ENCODE assay signal across 30 cellular contexts in genomic region chr16:31009120-31009519, GRCh38. TPM values are rescaled to one million over a fixed set of nuclear protein-coding genes. Genes with fewer than 3 reads are reported as not detected.
A peak's percentile ranks its signal among the peaks of the same experiment; 100 is the strongest.
DNase-seq lines count a peak whose midpoint lies in the region; ATAC-seq and TF ChIP-seq lines count a peak whose summit lies in the region.
"Had no signal": no experiment of that assay in that cellular context is flagged by ENCODE, and none has a peak within 500 bp of the region (broad histone marks: within the 10 kb centered on the region; RNA-seq: fewer than 3 reads in every experiment).

No MANE protein-coding gene starts in this region.

- H3K9ac ChIP-seq in mammary epithelial cell (ENCODE audit: insufficient read depth, low read length) (no peak overlapping the region), iPS-20b (ENCODE audit: low read depth, low read length) (no peak overlapping the region)

- no peak overlapping the region for H3K4me3 Mint-ChIP-seq in MCF 10A (ENCODE audit: unreplicated experiment)

- H2AFZ ChIP-seq in mammary epithelial cell (ENCODE audit: low read depth, low read length): no peak overlapping the region

- CTCF ChIA-PET in MCF 10A (lab: Yijun Ruan, JAX): no interaction called here
- CTCF ChIA-PET in mammary epithelial cell (lab: Charles Lee; ENCODE audit: low non-redundant PET): no interaction called here

- peak overlapping the region; percentile 63 for H3K27ac Mint-ChIP-seq in MCF 10A (ENCODE audit: low read depth, unreplicated experiment)
- H3K27ac Mint-ChIP-seq: IgD-negative memory B cell, type B pancreatic cell had no signal

- dilution Hi-C loops in mammary epithelial cell (cut with HindIII; ENCODE audit: low sequenced_read_pairs): no loop called here

- no peaks in the 10 kb centered on the region for H3K4me1 Mint-ChIP-seq in MCF 10A (ENCODE audit: insufficient read depth, unreplicated experiment)

- H3K27ac ChIP-seq in mammary epithelial cell (ENCODE audit: insufficient read depth, low read depth, low read length): no peak overlapping the region
- no peak overlapping the region for H3K27ac ChIP-seq in iPS-20b (ENCODE audit: low read length)
- H3K27ac ChIP-seq: brain microvascular endothelial cell, left lung, neutrophil, prostate gland, VCaP had no signal

- no peak for DNase-seq in MCF 10A (ENCODE audit: unreplicated experiment)
- DNase-seq in mammary epithelial cell: no peak
- DNase-seq in C1 segment of cervical spinal cord (lab: John Stamatoyannopoulos, UW): no peak
- no peak for DNase-seq in lower leg skin (ENCODE audit: low spot score in 2 of 2)
- DNase-seq: activated CD8-positive, alpha-beta memory T cell treated with anti-CD3 and anti-CD28 coated beads, Interleukin-2, amount 50 U/mL, for 48 hours; BE2C; brain microvascular endothelial cell; Calu3; DND-41; effector CD4-positive, alpha-beta T cell; erythroblast; foreskin fibroblast; immature natural killer cell; left lung; NCI-H1105 treated with DMSO at 0.1 percent for 48 hours; NCI-H2029; NCI-H345; NCI-H748 treated with DMSO at 0.1 percent for 48 hours; RPMI8226; T-helper 2 cell had no signal

- H3K4me3 ChIP-seq in mammary epithelial cell (replicated peaks in 1 of 3; ENCODE audit: insufficient read depth in 1 of 3, low read depth in 2 of 3, low read length in 3 of 3): no peak overlapping the region
- peak overlapping the region; percentile 63 for H3K4me3 ChIP-seq in WI38 (ENCODE audit: low read depth, low read length)
- peak overlapping the region; percentile 65; the same call in 1 of the 2 replicates for H3K4me3 ChIP-seq in iPS-20b (ENCODE audit: low read length)
- no peak overlapping the region for H3K4me3 ChIP-seq in lower leg skin (ENCODE audit: low read depth, poor library complexity, severe bottlenecking)
- H3K4me3 ChIP-seq: left lung, prostate gland had no signal

- WGBS in mammary epithelial cell (ENCODE audit: low coverage, missing lambda C conversion rate): 83% methylated on average over 7 of the region's 7 CpGs
- WGBS in lower leg skin, 2 donors: 90% methylated on average over 7 of the region's 7 CpGs

- TF ChIP-seq POLR2A in lower leg skin (IDR thresholded peaks at IDR 0.05): no peak

- no peaks in the 10 kb centered on the region for H3K79me2 ChIP-seq in mammary epithelial cell (ENCODE audit: insufficient read depth, low read length)

- BruUV-seq in MCF 10A (replicated peaks; lab: Mats Ljungman, UMichigan) (no TSS peak), mammary epithelial cell (replicated peaks; lab: Mats Ljungman, UMichigan) (no TSS peak)

- peaks cover 42% of the 10 kb centered on the region for H3K27me3 Mint-ChIP-seq in MCF 10A (ENCODE audit: insufficient read depth, unreplicated experiment)

- POLR2A ChIA-PET in MCF 10A (lab: Yijun Ruan, JAX): no interaction called here

- TF ChIP-seq CTCF in MCF 10A (IDR thresholded peaks at IDR 0.05; ENCODE audit: unreplicated experiment) (no peak), mammary epithelial cell (conservative IDR thresholded peaks at IDR 0.05 in 1 of 2, IDR thresholded peaks at IDR 0.05 in 1 of 2; ENCODE audit: extremely low read depth in 1 of 2, insufficient read depth in 1 of 2, low read depth in 1 of 2, low read length in 2 of 2) (no peak), WI38 (IDR thresholded peaks at IDR 0.05; ENCODE audit: low read depth, low read length) (no peak), lower leg skin (IDR thresholded peaks at IDR 0.05) (no peak)

- no peaks in the 10 kb centered on the region for H3K36me3 ChIP-seq in mammary epithelial cell (ENCODE audit: insufficient read depth, low read length)
- H3K36me3 ChIP-seq in iPS-20b (ENCODE audit: insufficient read depth, low read depth, low read length): no peaks in the 10 kb centered on the region
- H3K36me3 ChIP-seq: BE2C, brain microvascular endothelial cell, left lung, neutrophil, prostate gland had no signal

- no peaks in the 10 kb centered on the region for H3K36me3 Mint-ChIP-seq in MCF 10A (ENCODE audit: insufficient read depth, unreplicated experiment)
- H3K36me3 Mint-ChIP-seq: immature natural killer cell, type B pancreatic cell had no signal

- H3K4me1 ChIP-seq in mammary epithelial cell (ENCODE audit: insufficient read depth, low read length) (no peaks in the 10 kb centered on the region), iPS-20b (ENCODE audit: insufficient read depth, low read length) (peaks cover 3% of the 10 kb centered on the region; the same call in 1 of the 2 replicates)
- H3K4me1 ChIP-seq: BE2C, left lung, prostate gland had no signal

- H3K27me3 ChIP-seq in mammary epithelial cell (ENCODE audit: insufficient read depth, low read length) (peaks cover 6% of the 10 kb centered on the region), iPS-20b (ENCODE audit: insufficient read depth, low read length) (peaks cover 22% of the 10 kb centered on the region)

- no peak overlapping the region for H3K4me2 ChIP-seq in mammary epithelial cell (ENCODE audit: insufficient read depth, low read depth, low read length)

- H3K9me3 ChIP-seq in mammary epithelial cell (replicated peaks; ENCODE audit: insufficient read depth, low read length): no peaks in the 10 kb centered on the region
- H3K9me3 ChIP-seq in iPS-20b (ENCODE audit: insufficient read depth, low read depth, low read length): no peaks in the 10 kb centered on the region
- H3K9me3 ChIP-seq: BE2C, left lung, neutrophil, prostate gland had no signal

- intact Hi-C loops in MCF 10A (cut with micrococcal nuclease): no loop called here
- intact Hi-C loops in mammary epithelial cell (cut with micrococcal nuclease): no loop called here
- intact Hi-C loops in lower leg skin (cut with DNase I; ENCODE audit: low total_unique reads): no loop called here

- H3K9me3 Mint-ChIP-seq in MCF 10A (ENCODE audit: unreplicated experiment): no peaks in the 10 kb centered on the region
- H3K9me3 Mint-ChIP-seq: IgD-negative memory B cell, type B pancreatic cell had no signal

- in situ Hi-C loops in mammary epithelial cell (cut with MboI; ENCODE audit: low sequenced_read_pairs in 2 of 2): no loop called here

- H4K20me1 ChIP-seq in mammary epithelial cell (ENCODE audit: insufficient read depth, low read length): no peaks in the 10 kb centered on the region

- ATAC-seq in activated CD4-positive, CD25-positive, alpha-beta regulatory T cell treated with anti-CD3 and anti-CD28 coated beads, Interleukin-2, amount 50 U/mL, for 24 hours: no peak
- no peak for ATAC-seq in HG03039 (IDR thresholded peaks at IDR 0.05; ENCODE audit: unreplicated experiment)
- ATAC-seq: left lung had no signal

RNA-seq across cellular contexts. Expression of gene STX1B, which starts 1.3 kb away (rescaled TPM):
- 0.42 and 0.91 TPM in 2 replicates for total RNA-seq in MCF 10A (2022)
- total RNA-seq in mammary epithelial cell: 1 to 10 TPM in 1 of 2 donors, under 1 TPM in 1; 0.33 to 1.1 TPM
- 0.80 TPM for polyA plus RNA-seq in mammary epithelial cell
- 0.16 TPM for polyA minus RNA-seq in mammary epithelial cell
- total RNA-seq in lower leg skin: 1 to 10 TPM in 1 of 4 donors, under 1 TPM in 3; 0.32 to 1.4 (median 0.44) TPM
- total RNA-seq: skeletal muscle tissue had no signal
- polyA plus RNA-seq: immature natural killer cell had no signal

RNA-seq across cellular contexts. Expression of gene HSD3B7, which starts 24.1 kb away (rescaled TPM):
- total RNA-seq in MCF 10A (2022) (5.0 and 5.3 TPM in 2 replicates), mammary epithelial cell (1 to 10 TPM; 3.8 to 3.9 TPM), lower leg skin (10 to 100 TPM; 12.4 to 29.8 (median 19.0) TPM)
- polyA plus RNA-seq in mammary epithelial cell: 3.3 TPM
- 1.1 TPM for polyA minus RNA-seq in mammary epithelial cell
- polyA plus RNA-seq: IgD-negative memory B cell, immature natural killer cell had no signal

RNA-seq across cellular contexts. Expression of gene STX4, which starts 24.2 kb away (rescaled TPM):
- total RNA-seq in MCF 10A (2022) (66.7 and 89.2 TPM in 2 replicates), mammary epithelial cell (10 to 100 TPM; 13.3 to 64.3 TPM), lower leg skin (10 to 100 TPM; 38.7 to 53.1 (median 46.4) TPM)
- polyA plus RNA-seq in mammary epithelial cell: 46.1 TPM
- polyA minus RNA-seq in mammary epithelial cell: 73.1 TPM

RNA-seq across cellular contexts. Expression of gene SETD1A, which starts 51.6 kb away (rescaled TPM):
- total RNA-seq in MCF 10A (2022) (15.0 and 15.8 TPM in 2 replicates), mammary epithelial cell (10 to 100 TPM in 1 of 2 donors, 1 to 10 TPM in 1; 8.5 to 14.8 TPM), lower leg skin (10 to 100 TPM in 3 of 4 donors, 1 to 10 TPM in 1; 9.2 to 22.4 (median 10.7) TPM)
- 2.6 TPM for polyA plus RNA-seq in mammary epithelial cell
- 10.4 TPM for polyA minus RNA-seq in mammary epithelial cell

Comparison
In these comparisons a context has a peak if more than half of its experiments do, and no peak if none do; other contexts are left out.
1. H3K4me3 ChIP-seq: peak in WI38 (single experiment) and iPS-20b (single experiment); none in mammary epithelial cell (0 of 3) and lower leg skin (single experiment).